11 cellular contexts compared by ENCODE assay signal in the genomic region with DNA sequence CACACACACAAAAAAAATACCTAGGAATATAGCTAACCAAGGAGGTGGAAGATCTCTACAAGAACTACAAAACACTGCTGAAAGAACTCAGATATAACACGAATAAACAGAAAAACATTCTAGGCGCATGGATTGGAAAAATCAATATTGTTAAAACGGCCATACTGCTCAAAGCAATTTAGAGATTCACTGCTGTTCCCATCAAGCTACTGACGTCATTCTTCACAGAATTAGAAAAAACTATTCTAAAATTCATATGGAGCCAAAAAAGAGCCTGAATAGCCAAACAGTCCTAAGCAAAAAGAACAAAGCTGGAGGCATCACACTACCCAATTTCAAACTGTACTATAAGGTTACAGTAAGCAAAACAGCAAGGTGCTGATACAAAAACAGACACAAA.
"Had no signal": no experiment of that assay in that cellular context is flagged by ENCODE, and none has a peak within 500 bp of the region (broad histone marks: within the 10 kb centered on the region; RNA-seq: fewer than 3 reads in every experiment).

No MANE protein-coding gene starts in this region.

- DNase-seq: GM23248, GOT3, H7, H9, HCEC 1CT, HFFc6 had no signal

- H3K9me3 ChIP-seq: HAP-1 had no signal

- H3K36me3 ChIP-seq: HAP-1 had no signal

- ATAC-seq: GM23338, HCT116 had no signal

- H2AFZ ChIP-seq: GM23248, GM23338 had no signal

- H3K4me3 ChIP-seq: GM23248, GM23338, HAP-1 had no signal

- H3K4me2 ChIP-seq: GM23338 had no signal

- H3K4me1 ChIP-seq: HAP-1 had no signal

- H3K27ac ChIP-seq: GM23248 had no signal

- H3K9ac ChIP-seq: GM23248 had no signal

- FAIRE-seq: H1, H54 had no signal
